In the genomic region with DNA sequence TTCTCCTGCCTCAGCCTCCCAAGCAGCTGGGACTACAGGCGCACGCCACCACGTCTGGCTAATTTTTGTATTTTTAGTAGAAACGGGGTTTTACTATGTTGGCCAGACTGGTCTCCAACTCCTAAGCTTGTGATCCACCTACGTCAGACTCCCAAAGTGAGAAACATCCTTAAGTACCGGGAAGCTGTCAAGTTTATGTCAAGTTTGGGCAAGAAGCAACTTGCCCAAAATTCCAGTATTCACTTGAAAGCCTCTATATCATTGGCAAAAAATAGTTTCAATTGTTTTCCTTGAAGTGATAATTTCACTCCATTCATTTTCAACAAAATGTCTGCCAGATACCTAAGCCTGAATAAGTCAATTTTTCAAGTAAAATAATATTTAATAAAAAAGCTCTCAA, we compare ENCODE assay signal across 28 cellular contexts.
"Had no signal": no experiment of that assay in that cellular context is flagged by ENCODE, and none has a peak within 500 bp of the region (broad histone marks: within the 10 kb centered on the region; RNA-seq: fewer than 3 reads in every experiment).

No MANE protein-coding gene starts in this region.

- H3K27me3 Mint-ChIP-seq: stimulated activated naive B cell treated with anti-CD40 and anti-IgM and Interleukin-4, amounts not matched to agents 10 μg/mL and 1 μg/mL and 100 μg/mL, for 72 hours; stimulated activated naive CD8-positive, alpha-beta T cell treated with anti-CD3 and anti-CD28 coated beads, Interleukin-15, Interleukin-2, amounts not matched to agents 100 ng/mL and 50 ng/mL, for 24 hours had no signal

- H3K4me1 Mint-ChIP-seq: natural killer cell; nephron; stimulated activated effector memory CD8-positive, alpha-beta T cell treated with anti-CD3 and anti-CD28 coated beads, Interleukin-12 subunit alpha, Interleukin-12 subunit beta, amount 100 ng/mL, for 72 hours; stimulated activated naive B cell treated with anti-CD40 and anti-IgM and Interleukin-4, amounts not matched to agents 10 μg/mL and 1 μg/mL and 100 μg/mL, for 72 hours had no signal

- H3K4me3 Mint-ChIP-seq: natural killer cell; nephron; neural progenitor cell; stimulated activated effector memory CD8-positive, alpha-beta T cell treated with anti-CD3 and anti-CD28 coated beads, Interleukin-12 subunit alpha, Interleukin-12 subunit beta, amount 100 ng/mL, for 72 hours; stimulated activated naive B cell treated with anti-CD40 and anti-IgM and Interleukin-4, amounts not matched to agents 10 μg/mL and 1 μg/mL and 100 μg/mL, for 72 hours; stimulated activated naive CD8-positive, alpha-beta T cell treated with anti-CD3 and anti-CD28 coated beads, Interleukin-15, Interleukin-2, amounts not matched to agents 100 ng/mL and 50 ng/mL, for 24 hours had no signal

- DNase-seq: natural killer cell; occipital lobe; ovary; posterior cingulate gyrus; psoas muscle; right cardiac atrium; right lobe of liver; sigmoid colon; small intestine; stimulated activated CD4-positive, alpha-beta T cell treated with anti-CD3 and anti-CD28 coated beads, Interleukin-15, amount 100 ng/mL, for 24 hours; stimulated activated CD4-positive, alpha-beta T cell treated with anti-CD3 and anti-CD28 coated beads, Interleukin-2, amount 100 ng/mL, for 24 hours; stimulated activated CD4-positive, alpha-beta T cell treated with anti-CD3 and anti-CD28 coated beads, Interleukin-2, amount 100 ng/mL, for 48 hours; stimulated activated CD4-positive, alpha-beta T cell treated with anti-CD3 and anti-CD28 coated beads, Interleukin-4, amount 100 ng/mL, for 24 hours; stimulated activated naive B cell treated with anti-CD40 and anti-IgM and Interleukin-4, amounts not matched to agents 10 μg/mL and 1 μg/mL and 100 μg/mL, for 72 hours; stimulated activated naive CD4-positive, alpha-beta T cell treated with Interleukin-2 at 50 U/mL for 16 hours; stomach; thyroid gland; trophoblast cell; upper lobe of left lung had no signal

- H3K9me3 ChIP-seq: ovary, psoas muscle, right lobe of liver, sigmoid colon, stomach, thoracic aorta, thyroid gland, tibial nerve, upper lobe of left lung, vagina had no signal

- H3K27ac Mint-ChIP-seq: natural killer cell; nephron; neural progenitor cell; progenitor cell of endocrine pancreas; stimulated activated effector memory CD8-positive, alpha-beta T cell treated with anti-CD3 and anti-CD28 coated beads, Interleukin-12 subunit alpha, Interleukin-12 subunit beta, amount 100 ng/mL, for 72 hours; stimulated activated naive B cell treated with anti-CD40 and anti-IgM and Interleukin-4, amounts not matched to agents 10 μg/mL and 1 μg/mL and 100 μg/mL, for 72 hours; stimulated activated naive CD8-positive, alpha-beta T cell treated with anti-CD3 and anti-CD28 coated beads, Interleukin-15, Interleukin-2, amounts not matched to agents 100 ng/mL and 50 ng/mL, for 24 hours had no signal

- H3K27ac ChIP-seq: neural progenitor cell, ovary, parathyroid adenoma, psoas muscle, right lobe of liver, sigmoid colon, stomach, thoracic aorta, thyroid gland, tibial nerve, upper lobe of left lung, vagina had no signal

- H3K27me3 ChIP-seq: neural progenitor cell, ovary, right lobe of liver, sigmoid colon, stomach, thyroid gland, tibial nerve, upper lobe of left lung, vagina had no signal

- H3K9me3 Mint-ChIP-seq: nephron; neural progenitor cell; stimulated activated effector memory CD8-positive, alpha-beta T cell treated with anti-CD3 and anti-CD28 coated beads, Interleukin-12 subunit alpha, Interleukin-12 subunit beta, amount 100 ng/mL, for 72 hours; stimulated activated naive CD8-positive, alpha-beta T cell treated with anti-CD3 and anti-CD28 coated beads, Interleukin-15, Interleukin-2, amounts not matched to agents 100 ng/mL and 50 ng/mL, for 24 hours had no signal

- H3K4me3 ChIP-seq: neural progenitor cell, ovary, psoas muscle, right lobe of liver, sigmoid colon, stomach, thoracic aorta, thyroid gland, tibial nerve, upper lobe of left lung, vagina had no signal

- H3K4me1 ChIP-seq: parathyroid adenoma, psoas muscle, right lobe of liver, thyroid gland, upper lobe of left lung, vagina had no signal

- H3K36me3 Mint-ChIP-seq: natural killer cell; neural progenitor cell; stimulated activated effector memory CD8-positive, alpha-beta T cell treated with anti-CD3 and anti-CD28 coated beads, Interleukin-12 subunit alpha, Interleukin-12 subunit beta, amount 100 ng/mL, for 72 hours; stimulated activated naive B cell treated with anti-CD40 and anti-IgM and Interleukin-4, amounts not matched to agents 10 μg/mL and 1 μg/mL and 100 μg/mL, for 72 hours had no signal

- H3K36me3 ChIP-seq: neural progenitor cell, ovary, right lobe of liver, sigmoid colon, stomach, thoracic aorta, thyroid gland, tibial nerve, upper lobe of left lung, vagina had no signal
